In the genomic region with DNA sequence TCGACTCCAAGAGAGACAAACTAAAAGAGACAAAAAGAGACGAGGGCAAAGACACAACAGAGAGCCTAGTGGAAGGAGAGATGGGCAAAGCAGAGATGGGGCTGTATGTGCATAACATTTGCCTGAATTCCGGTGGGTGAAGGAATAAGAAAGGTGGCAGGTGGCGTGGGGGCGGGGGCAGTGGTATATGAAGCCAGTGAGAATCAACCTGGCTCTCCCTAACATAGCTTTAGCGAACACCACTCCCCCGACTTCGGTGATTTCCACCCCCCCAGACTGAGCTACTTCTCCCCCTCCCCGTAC, we compare ENCODE assay signal across 8 cellular contexts. TPM values are rescaled to one million over a fixed set of nuclear protein-coding genes. Genes with fewer than 3 reads are reported as not detected.
DNase-seq lines count a peak whose midpoint lies in the region; ATAC-seq and TF ChIP-seq lines count a peak whose summit lies in the region.

No MANE protein-coding gene starts in this region.

- no TSS peak for BruUV-seq in OCI-LY7 (replicated peaks; lab: Mats Ljungman, UMichigan)

- H3K9me3 ChIP-seq in DND-41 (ENCODE audit: insufficient read depth, low read length, severe bottlenecking) = no peaks in the 10 kb centered on the region
- no peaks in the 10 kb centered on the region for H3K9me3 ChIP-seq in OCI-LY7 (ENCODE audit: low read length)
- no peaks in the 10 kb centered on the region for H3K9me3 ChIP-seq in psoas muscle

- DNase-seq in DND-41 (no peak), OCI-LY7 (ENCODE audit: low spot score) (no peak), epithelial cell of proximal tubule (ENCODE audit: low read depth) (no peak), psoas muscle (no peak), NCI-H2029 (lab: John Stamatoyannopoulos, UW) (no peak), retina (no peak), iPS-NIHi7 (ENCODE audit: extremely low spot score) (no peak)

- H2AFZ ChIP-seq in DND-41 (ENCODE audit: low read depth, low read length) = peak overlapping the region; percentile 83
- peak overlapping the region; percentile 73 for H2AFZ ChIP-seq in OCI-LY7 (ENCODE audit: low read length)

- H4K20me1 ChIP-seq in DND-41 (ENCODE audit: insufficient read depth, low read length) (peaks cover 11% of the 10 kb centered on the region; the same call in 1 of the 2 replicates), OCI-LY7 (ENCODE audit: insufficient read depth, low read length) (no peaks in the 10 kb centered on the region)

- H3K36me3 ChIP-seq in DND-41 (ENCODE audit: insufficient read depth, low read length) (no peaks in the 10 kb centered on the region), OCI-LY7 (ENCODE audit: insufficient read depth, low read length) (no peaks in the 10 kb centered on the region), psoas muscle (ENCODE audit: insufficient read depth in 1 of 2, low read depth in 1 of 2) (peaks cover 0 to 14% of the 10 kb centered on the region in 2 donors)

- no peaks in the 10 kb centered on the region for H3K9me2 ChIP-seq in OCI-LY7 (ENCODE audit: insufficient read depth, low read length)

- H3K4me1 ChIP-seq in DND-41 (ENCODE audit: insufficient read depth, low read length) = peaks cover 31% of the 10 kb centered on the region
- peaks cover 32% of the 10 kb centered on the region for H3K4me1 ChIP-seq in OCI-LY7 (ENCODE audit: insufficient read depth, low read length, poor library complexity, severe bottlenecking)
- peaks cover 50% of the 10 kb centered on the region for H3K4me1 ChIP-seq in psoas muscle

- POLR2A ChIA-PET in OCI-LY7 (lab: Charles Lee) = interaction anchor here (0.6 to 3.1 kb wide), 10 partner anchors 9 to 1126 kb away, joined by 3 to 26 read pairs (median 8); no protein-coding TSS in a partner anchor

- CTCF ChIA-PET in OCI-LY7 (lab: Charles Lee; ENCODE audit: unreplicated experiment) = interaction anchor here (0.6 to 1.5 kb wide), 4 partner anchors 9 to 1335 kb away, joined by 3 to 11 read pairs (median 4); a partner anchor contains a TSS

- WGBS in psoas muscle, 3 donors = 12 to 15% (median 14%) methylated on average over 5 to 9 of the region's 9 CpGs

- peak overlapping the region; percentile 34 for H3K27ac ChIP-seq in DND-41 (ENCODE audit: low read length)
- peak overlapping the region; percentile 44 for H3K27ac ChIP-seq in OCI-LY7 (ENCODE audit: low read depth, low read length, poor library complexity, severe bottlenecking)
- peak overlapping the region; percentile 95 for H3K27ac ChIP-seq in psoas muscle

- peak overlapping the region; percentile 96 for H3K4me2 ChIP-seq in DND-41 (ENCODE audit: insufficient read depth, low read length)
- H3K4me2 ChIP-seq in OCI-LY7 (ENCODE audit: low read length) = peak overlapping the region; percentile 88

- H3K79me2 ChIP-seq in DND-41 (ENCODE audit: insufficient read depth, low read length) (no peaks in the 10 kb centered on the region), OCI-LY7 (ENCODE audit: insufficient read depth, low read depth, low read length) (no peaks in the 10 kb centered on the region)

- H3K9ac ChIP-seq in DND-41 (ENCODE audit: low read depth, low read length) = peak overlapping the region; percentile 63

- peaks cover 9% of the 10 kb centered on the region for H3K27me3 ChIP-seq in DND-41 (ENCODE audit: insufficient read depth, low read length, poor library complexity)
- peaks cover 0 to 4% (median 0%) of the 10 kb centered on the region in 3 donors for H3K27me3 ChIP-seq in psoas muscle (ENCODE audit: insufficient read depth in 3 of 3, low read length in 2 of 3)

- ATAC-seq in DND-41 (ENCODE audit: insufficient read depth, low read depth) = no peak
- no peak for ATAC-seq in psoas muscle
- no peak for ATAC-seq in GM18520 (IDR thresholded peaks at IDR 0.05; ENCODE audit: unreplicated experiment)

- intact Hi-C loops in OCI-LY7 (cut with micrococcal nuclease; ENCODE audit: unreplicated experiment) (loop anchor here (5.0 kb wide), 1 partner anchor 231 kb away; no protein-coding TSS in a partner anchor), psoas muscle (cut with DNase I) (no loop called here)

- TF ChIP-seq CTCF in DND-41 (IDR thresholded peaks at IDR 0.05; ENCODE audit: borderline replicate concordance, extremely low read depth, low read length, poor library complexity, severe bottlenecking) = no peak
- peak; percentile 26; the same call in 1 of the 2 replicates for TF ChIP-seq CTCF in OCI-LY7 (conservative IDR thresholded peaks at IDR 0.05; ENCODE audit: low read length)
- no peak for TF ChIP-seq CTCF in epithelial cell of proximal tubule (conservative IDR thresholded peaks at IDR 0.05; ENCODE audit: low read depth, low read length)
- no peak for TF ChIP-seq CTCF in psoas muscle (IDR thresholded peaks at IDR 0.05)

- H3K4me3 ChIP-seq in DND-41 (ENCODE audit: low read depth in 1 of 2, low read length in 2 of 2) = peak overlapping the region; percentile 47 to 71; a peak in 3 of 4 replicates
- peak overlapping the region; percentile 78 for H3K4me3 ChIP-seq in OCI-LY7 (ENCODE audit: low read depth, low read length, poor library complexity, severe bottlenecking)
- H3K4me3 ChIP-seq in epithelial cell of proximal tubule (ENCODE audit: low read depth, low read length) = peak overlapping the region; percentile 62
- H3K4me3 ChIP-seq in psoas muscle = peak overlapping the region; percentile 92

RNA-seq across cellular contexts. Expression of a gene that starts 1.1 kb away (rescaled TPM):
- total RNA-seq in OCI-LY7 (2014; rRNA removed; shearing (Covaris generic)) = 3.9 and 4.1 TPM in 2 replicates
- 10.8 and 12.2 TPM in 2 replicates for total RNA-seq in OCI-LY7 (2022)
- 0.07 and 0.58 TPM in 2 replicates for total RNA-seq in epithelial cell of proximal tubule
- 10 to 100 TPM in 2 of 4 donors, 1 to 10 TPM in 2; 7.4 to 15.0 (median 10.4) TPM for total RNA-seq in psoas muscle
- polyA plus RNA-seq in psoas muscle = 1 to 10 TPM; 1.6 to 5.4 (median 3.7) TPM

RNA-seq across cellular contexts. Expression of a gene that starts 17.6 kb away (rescaled TPM):
- total RNA-seq in OCI-LY7 (2014; rRNA removed; shearing (Covaris generic)) = 28.8 and 32.9 TPM in 2 replicates
- total RNA-seq in OCI-LY7 (2022) (23.0 and 30.0 TPM in 2 replicates), epithelial cell of proximal tubule (24.5 and 31.6 TPM in 2 replicates), psoas muscle (10 to 100 TPM in 1 of 4 donors, 1 to 10 TPM in 3; 6.2 to 11.6 (median 7.6) TPM)
- polyA plus RNA-seq in psoas muscle = 10 to 100 TPM in 1 of 3 donors, 1 to 10 TPM in 2; 7.9 to 11.3 (median 8.1) TPM

Comparison
In these comparisons a context has a peak if more than half of its experiments do, and no peak if none do; other contexts are left out.
1. H3K27ac ChIP-seq: peak in every context shown above with its lines; median percentile 95 in psoas muscle; 44 in OCI-LY7; 34 in DND-41.